In the genomic region with DNA sequence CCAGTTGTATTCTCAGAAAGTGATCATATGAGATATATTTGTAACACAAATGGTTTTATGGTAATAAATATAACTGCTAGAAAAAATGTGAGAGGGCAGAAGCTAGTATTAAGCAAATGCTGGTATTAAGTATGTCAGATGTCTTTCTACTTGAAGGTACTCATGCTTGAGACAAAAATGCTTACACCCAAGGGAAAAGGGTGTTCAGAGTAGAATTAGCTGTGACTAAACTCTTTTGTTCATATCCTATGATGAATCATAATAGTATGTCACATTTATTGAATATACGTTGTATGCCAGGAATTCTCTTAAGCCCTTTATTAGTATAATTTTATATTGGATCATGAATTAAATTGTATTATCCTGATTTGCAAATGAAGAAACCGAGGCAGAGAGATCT, we compare ENCODE assay signal across 19 cellular contexts. TPM values are rescaled to one million over a fixed set of nuclear protein-coding genes. Genes with fewer than 3 reads are reported as not detected.
A peak's percentile ranks its signal among the peaks of the same experiment; 100 is the strongest.
DNase-seq lines count a peak whose midpoint lies in the region; ATAC-seq and TF ChIP-seq lines count a peak whose summit lies in the region.
"Had no signal": no experiment of that assay in that cellular context is flagged by ENCODE, and none has a peak within 500 bp of the region (broad histone marks: within the 10 kb centered on the region; RNA-seq: fewer than 3 reads in every experiment).

No MANE protein-coding gene starts in this region.

- no peaks in the 10 kb centered on the region for H3K27me3 ChIP-seq in endodermal cell (ENCODE audit: control insufficient read depth, insufficient read depth, low read length, poor library complexity, severe bottlenecking)

- ATAC-seq in HG03520 (IDR thresholded peaks at IDR 0.05; ENCODE audit: unreplicated experiment), result no peak

- no peak overlapping the region for H3K27ac ChIP-seq in endodermal cell (ENCODE audit: low read depth, low read length)
- H3K27ac ChIP-seq: RWPE1 had no signal

- peaks cover 14% of the 10 kb centered on the region for H3K4me1 ChIP-seq in endodermal cell (ENCODE audit: control insufficient read depth, insufficient read depth, low read length)
- H3K4me1 ChIP-seq: Caco-2 had no signal

- H3K27ac Mint-ChIP-seq in endodermal cell, result no peak overlapping the region
- H3K27ac Mint-ChIP-seq: CD4-positive, alpha-beta T cell had no signal

- H3K9me3 Mint-ChIP-seq in endodermal cell, result no peaks in the 10 kb centered on the region
- H3K9me3 Mint-ChIP-seq: CD4-positive, alpha-beta T cell had no signal

- no peak overlapping the region for H3K9ac ChIP-seq in endodermal cell (ENCODE audit: extremely low read depth, low read length, poor library complexity, severe bottlenecking)

- peaks cover 49% of the 10 kb centered on the region for H3K4me1 Mint-ChIP-seq in endodermal cell

- peaks cover 7% of the 10 kb centered on the region for H3K9me3 ChIP-seq in endodermal cell (ENCODE audit: control insufficient read depth, low read length)
- H3K9me3 ChIP-seq: Caco-2 had no signal

- peak overlapping the region; percentile 85 for H3K4me3 Mint-ChIP-seq in endodermal cell
- H3K4me3 Mint-ChIP-seq: CD4-positive, alpha-beta T cell had no signal

- H3K4me3 ChIP-seq in endodermal cell (ENCODE audit: low read length), result peak overlapping the region; percentile 89

- 78% methylated on average over 1 of the region's 2 CpGs; no CpG with 5 or more reads in 1 of the 2 experiments for WGBS in endodermal cell (ENCODE audit: insufficient coverage in 1 of 2, insufficient read length in 1 of 2), 2 experiments

- H3K36me3 Mint-ChIP-seq in endodermal cell (ENCODE audit: low read depth), result peaks cover 9% of the 10 kb centered on the region

- H3K27me3 Mint-ChIP-seq in endodermal cell (ENCODE audit: insufficient read depth), result no peaks in the 10 kb centered on the region

- DNase-seq in NCI-H446 treated with DMSO at 0.1 percent for 48 hours (lab: John Stamatoyannopoulos, UW), result peak; percentile 2
- no peak for DNase-seq in NCI-H446 (lab: John Stamatoyannopoulos, UW)
- DNase-seq in RKO (ENCODE audit: low spot score), result peak; percentile 56
- no peak for DNase-seq in endodermal cell
- no peak for DNase-seq in stimulated activated CD4-positive, alpha-beta T cell treated with anti-CD3 and anti-CD28 coated beads, Interleukin-2, amount 100 ng/mL, for 48 hours
- no peak for DNase-seq in DMS114 treated with DMSO at 0.1 percent for 48 hours (lab: John Stamatoyannopoulos, UW; ENCODE audit: unreplicated experiment)
- DNase-seq in activated T-cell treated with anti-CD3 and anti-CD28 coated beads, Interleukin-2, amount 50 U/mL, for 48 hours, result no peak
- DNase-seq: Caco-2; CD4-positive, alpha-beta T cell; DMS153; NCI-H1417; NCI-H2029 treated with DMSO at 0.1 percent for 48 hours; NCI-H2171; NCI-H748 treated with DMSO at 0.1 percent for 48 hours; OCI-M1; SIG-M5; T-helper 1 cell had no signal

- TF ChIP-seq CTCF in endodermal cell (conservative IDR thresholded peaks at IDR 0.05), result no peak

- H3K36me3 ChIP-seq in endodermal cell (ENCODE audit: control insufficient read depth, insufficient read depth, low read length), result no peaks in the 10 kb centered on the region

RNA-seq across cellular contexts. Expression of gene ADGRV1, which starts 2.2 kb away (rescaled TPM):
- total RNA-seq in endodermal cell, result 100 to 1,000 TPM in 1 of 2 donors, 10 to 100 TPM in 1; 97.6 to 117 TPM
- 47.2 TPM for polyA plus RNA-seq in endodermal cell (2013, experiment 1 of 2)
- 42.6 TPM for polyA plus RNA-seq in endodermal cell (2013, experiment 2 of 2)

RNA-seq across cellular contexts. Expression of gene LYSMD3, which starts 31.4 kb away (rescaled TPM):
- total RNA-seq in endodermal cell, result 10 to 100 TPM; 18.2 to 18.7 TPM
- polyA plus RNA-seq in endodermal cell (2013, experiment 1 of 2), result 11.3 TPM
- 14.1 TPM for polyA plus RNA-seq in endodermal cell (2013, experiment 2 of 2)

Comparison
In these comparisons a context has a peak if more than half of its experiments do, and no peak if none do; other contexts are left out.
1. DNase-seq: peak in NCI-H446 treated with DMSO at 0.1 percent for 48 hours (single experiment) and RKO (single experiment); none in NCI-H446 (0 of 2), endodermal cell (single experiment), stimulated activated CD4-positive, alpha-beta T cell treated with anti-CD3 and anti-CD28 coated beads, Interleukin-2, amount 100 ng/mL, for 48 hours (0 of 2), DMS114 treated with DMSO at 0.1 percent for 48 hours (single experiment) and activated T-cell treated with anti-CD3 and anti-CD28 coated beads, Interleukin-2, amount 50 U/mL, for 48 hours (0 of 2).